Comparison of ENCODE assay signal across 17 cellular contexts in the genomic region with DNA sequence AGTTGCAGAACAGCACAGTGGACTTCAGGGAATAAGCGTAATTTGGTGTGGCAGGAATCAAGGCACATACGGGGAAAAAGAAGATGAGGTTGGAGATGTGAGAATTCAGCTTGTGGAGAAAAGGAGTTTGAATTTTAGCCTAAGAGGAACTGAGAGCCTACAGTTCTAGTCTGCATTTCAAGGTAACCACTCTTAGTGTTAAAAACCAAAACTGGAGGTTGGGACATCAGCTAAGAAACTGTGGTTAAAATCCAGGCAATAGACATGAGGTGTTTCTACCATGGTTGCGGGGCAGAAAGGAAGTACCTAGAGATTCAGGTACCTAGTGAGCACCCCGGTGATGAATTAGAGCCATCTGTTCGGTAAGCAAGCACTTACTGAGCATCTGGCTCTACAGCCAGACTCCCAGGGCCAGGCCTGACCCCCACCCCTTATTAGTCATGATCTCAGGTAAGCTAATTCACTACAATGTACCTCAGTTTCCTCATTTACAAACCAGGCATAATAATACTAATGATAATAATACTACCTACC. TPM values are rescaled to one million over a fixed set of nuclear protein-coding genes. Genes with fewer than 3 reads are reported as not detected.
"Had no signal": no experiment of that assay in that cellular context is flagged by ENCODE, and none has a peak within 500 bp of the region (broad histone marks: within the 10 kb centered on the region; RNA-seq: fewer than 3 reads in every experiment).

No MANE protein-coding gene starts in this region.

- DNase-seq: activated CD4-positive, alpha-beta T cell treated with anti-CD3 and anti-CD28 coated beads for 48 hours; activated CD8-positive, alpha-beta memory T cell treated with anti-CD3 and anti-CD28 coated beads, Interleukin-2, amount 50 U/mL, for 48 hours; activated CD8-positive, alpha-beta T cell treated with anti-CD3 and anti-CD28 coated beads, Interleukin-2, amount 10 ng/mL, durations not matched to agents 7 days and 5 days; activated naive CD4-positive, alpha-beta T cell; activated naive CD8-positive, alpha-beta T cell treated with anti-CD3 and anti-CD28 coated beads, Interleukin-2, amount 50 U/mL, for 24 hours; foreskin melanocyte; heart left ventricle; left lung; natural killer cell; stimulated activated CD4-positive, alpha-beta T cell treated with anti-CD3 and anti-CD28 coated beads, Interleukin-4, amount 100 ng/mL, for 4 hours; stimulated activated naive CD8-positive, alpha-beta T cell treated with anti-CD3 and anti-CD28 coated beads, Interleukin-15, amount 100 ng/mL, for 72 hours had no signal

- H3K36me3 ChIP-seq: ascending aorta, cardiac muscle cell, heart left ventricle, left lung, right atrium auricular region, thoracic aorta had no signal

- H3K4me1 ChIP-seq: ascending aorta, heart left ventricle, left lung, right atrium auricular region had no signal

- H3K9me3 ChIP-seq: ascending aorta, heart left ventricle, left lung, right atrium auricular region, thoracic aorta had no signal

- H3K27ac ChIP-seq: ascending aorta, cardiac muscle cell, heart left ventricle, left lung, right atrium auricular region, skin epidermis, thoracic aorta had no signal

- H3K27me3 ChIP-seq: ascending aorta, cardiac muscle cell, left lung, right atrium auricular region had no signal

- ATAC-seq: activated CD8-positive, alpha-beta T cell treated with anti-CD3 and anti-CD28 coated beads, Interleukin-2, amount 10 ng/mL, durations not matched to agents 7 days and 5 days; activated naive CD8-positive, alpha-beta T cell treated with anti-CD3 and anti-CD28 coated beads, Interleukin-2, amount 50 U/mL, for 24 hours; heart left ventricle; left lung; natural killer cell; stimulated activated naive CD8-positive, alpha-beta T cell treated with anti-CD3 and anti-CD28 coated beads, Interleukin-15, amount 100 ng/mL, for 72 hours; WTC11 had no signal

- H3K4me3 ChIP-seq: ascending aorta, cardiac muscle cell, heart left ventricle, left lung, right atrium auricular region, skin epidermis, thoracic aorta had no signal

RNA-seq across cellular contexts. Expression of a gene that starts 44.4 kb away (rescaled TPM):
- total RNA-seq: activated CD8-positive, alpha-beta T cell treated with anti-CD3 and anti-CD28 coated beads, Interleukin-2, amount 10 ng/mL, durations not matched to agents 7 days and 5 days; ascending aorta; natural killer cell had no signal
